ENCODE assay signal across 6 cellular contexts in the genomic region with DNA sequence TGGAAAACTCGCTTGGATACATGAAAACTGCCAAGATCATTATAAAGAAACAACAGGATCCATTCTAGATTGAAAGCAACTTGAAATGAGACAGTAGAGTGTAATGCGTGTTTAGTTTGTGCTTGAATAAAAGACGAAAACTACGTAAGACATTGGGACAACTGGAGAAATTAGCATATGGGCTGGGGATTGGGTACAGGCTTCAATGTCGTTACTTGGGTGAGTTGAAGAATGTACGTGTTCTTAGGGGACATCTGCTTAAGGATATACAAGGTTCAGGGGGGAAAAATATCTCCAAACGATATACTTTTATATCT. TPM values are rescaled to one million over a fixed set of nuclear protein-coding genes. Genes with fewer than 3 reads are reported as not detected.
DNase-seq lines count a peak whose midpoint lies in the region; ATAC-seq, FAIRE-seq and TF ChIP-seq lines count a peak whose summit lies in the region.

No MANE protein-coding gene starts in this region.

- H3K4me1 Mint-ChIP-seq in chondrocyte (ENCODE audit: low read depth): peaks cover 30% of the 10 kb centered on the region

- no peaks in the 10 kb centered on the region for H3K27me3 ChIP-seq in pancreas

- no peaks in the 10 kb centered on the region for H3K9me3 ChIP-seq in pancreas

- intact Hi-C loops in pancreas (cut with DNase I): no loop called here

- no peak for DNase-seq in chondrocyte (ENCODE audit: low spot score)
- DNase-seq in pancreas: no peak
- no peak for DNase-seq in activated CD8-positive, alpha-beta memory T cell treated with anti-CD3 and anti-CD28 coated beads, Interleukin-2, amount 50 U/mL, for 4 hours
- DNase-seq in dermis blood vessel endothelial cell: no peak
- no peak for DNase-seq in epidermal melanocyte (ENCODE audit: insufficient read length, low spot score)

- H3K4me3 Mint-ChIP-seq in chondrocyte (ENCODE audit: unreplicated experiment): peak overlapping the region; percentile 94

- H3K27me3 Mint-ChIP-seq in chondrocyte (ENCODE audit: low read depth): no peaks in the 10 kb centered on the region

- H3K4me1 ChIP-seq in pancreas: peaks cover 0 to 11% (median 0%) of the 10 kb centered on the region in 3 donors

- H3K9me3 Mint-ChIP-seq in chondrocyte (ENCODE audit: low read depth): no peaks in the 10 kb centered on the region

- 17 to 25% methylated on average over 7 of the region's 7 CpGs for WGBS in pancreas, 2 donors

- ATAC-seq in HG03159 (IDR thresholded peaks at IDR 0.05; ENCODE audit: unreplicated experiment): peak; percentile 2
- ATAC-seq in pancreas: peak in 3 of 4 donors; percentile 5 to 14 (median 11)

- H3K36me3 ChIP-seq in pancreas: no peaks in the 10 kb centered on the region

- peak overlapping the region; percentile 99 for H3K27ac Mint-ChIP-seq in chondrocyte (ENCODE audit: unreplicated experiment)

- H3K4me3 ChIP-seq in pancreas: peak overlapping the region in 3 of 4 donors; percentile 67 to 97 (median 96)

- H3K36me3 Mint-ChIP-seq in chondrocyte (ENCODE audit: low read depth): peaks cover 26% of the 10 kb centered on the region

- FAIRE-seq in pancreas (lab: Jason Lieb, UNC): peak; percentile 9

- peak overlapping the region in 3 of 4 donors; percentile 53 to 75 (median 68) for H3K27ac ChIP-seq in pancreas

- TF ChIP-seq CTCF in chondrocyte (IDR thresholded peaks at IDR 0.05) (no peak), pancreas (IDR thresholded peaks at IDR 0.05) (no peak)

RNA-seq across cellular contexts. Expression of a gene that starts 0.5 kb away (rescaled TPM):
- total RNA-seq in chondrocyte (25.3 to 29.4 TPM (median 26.0 TPM) in 3 replicates), pancreas (10 to 100 TPM in 5 of 6 donors, 1 to 10 TPM in 1; 8.6 to 17.6 (median 14.0) TPM), dermis blood vessel endothelial cell (24.1 and 31.8 TPM in 2 replicates)
- polyA plus RNA-seq in pancreas: 10 to 100 TPM; 21.0 to 41.6 TPM

RNA-seq across cellular contexts. Expression of a gene that starts 22.1 kb away (rescaled TPM):
- total RNA-seq in chondrocyte: 2.8 to 3.2 TPM (median 3.0 TPM) in 3 replicates
- total RNA-seq in pancreas: 1 to 10 TPM in 4 of 6 donors, under 1 TPM in 2; 0.97 to 2.5 (median 1.6) TPM
- polyA plus RNA-seq in pancreas: under 1 TPM; 0.65 to 0.87 TPM
- 3.4 and 3.7 TPM in 2 replicates for total RNA-seq in dermis blood vessel endothelial cell

RNA-seq across cellular contexts. Expression of a gene that starts 26.0 kb away (rescaled TPM):
- total RNA-seq in chondrocyte (7.9 to 9.2 TPM (median 8.1 TPM) in 3 replicates), pancreas (1 to 10 TPM; 1.6 to 3.6 (median 2.0) TPM), dermis blood vessel endothelial cell (5.6 and 6.1 TPM in 2 replicates)
- 1 to 10 TPM; 1.4 to 1.5 TPM for polyA plus RNA-seq in pancreas

RNA-seq across cellular contexts. Expression of a gene that starts 48.6 kb away (rescaled TPM):
- total RNA-seq in chondrocyte (49.7 to 53.8 TPM (median 50.2 TPM) in 3 replicates), pancreas (10 to 100 TPM in 1 of 6 donors, 1 to 10 TPM in 5; 3.3 to 10.6 (median 5.9) TPM), dermis blood vessel endothelial cell (0.37 and 12.4 TPM in 2 replicates)
- polyA plus RNA-seq in pancreas: 10 to 100 TPM; 22.3 to 49.0 TPM

RNA-seq across cellular contexts. Expression of a gene that starts 57.8 kb away (rescaled TPM):
- total RNA-seq in chondrocyte (0.65 to 0.69 TPM (median 0.68 TPM) in 3 replicates), pancreas (1 to 10 TPM in 5 of 6 donors, under 1 TPM in 1; 0.95 to 2.0 (median 1.4) TPM), dermis blood vessel endothelial cell (1.3 and 2.9 TPM in 2 replicates)
- polyA plus RNA-seq in pancreas: 1 to 10 TPM; 4.7 to 5.3 TPM
